ENCODE assay signal across 27 cellular contexts in the genomic region with DNA sequence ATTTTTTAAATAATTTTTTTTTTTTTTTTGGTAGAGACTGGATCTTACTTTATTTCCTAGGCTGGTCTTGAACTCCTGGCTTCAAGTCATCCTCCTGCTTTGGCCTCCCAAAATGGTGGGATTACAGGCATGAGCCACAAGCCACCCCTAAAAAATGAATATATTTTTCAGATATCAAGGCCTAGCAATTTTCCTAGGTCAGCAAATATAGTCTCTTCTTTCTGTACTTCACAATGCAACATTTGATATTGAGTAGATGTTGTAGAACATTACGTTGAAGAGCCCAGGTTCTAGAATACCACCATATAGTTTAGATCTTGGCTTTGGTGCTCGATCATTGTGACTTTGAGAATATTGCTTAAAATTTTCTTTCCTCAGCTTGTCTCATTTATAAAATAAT.
"Had no signal": no experiment of that assay in that cellular context is flagged by ENCODE, and none has a peak within 500 bp of the region (broad histone marks: within the 10 kb centered on the region; RNA-seq: fewer than 3 reads in every experiment).

No MANE protein-coding gene starts in this region.

- H3K36me3 ChIP-seq: stomach, suprapubic skin, thoracic aorta, thyroid gland, tibial artery, tibial nerve, transverse colon, upper lobe of left lung, upper lobe of right lung, uterus, vagina had no signal

- FAIRE-seq: urothelium cell line had no signal

- DNase-seq: stimulated activated CD4-positive, alpha-beta T cell treated with anti-CD3 and anti-CD28 coated beads, Interleukin-2, amount 100 ng/mL, for 48 hours; stimulated activated CD4-positive, alpha-beta T cell treated with anti-CD3 and anti-CD28 coated beads, Interleukin-4, amount 100 ng/mL, for 1 hour; stimulated activated CD4-positive, alpha-beta T cell treated with anti-CD3 and anti-CD28 coated beads, Interleukin-4, amount 100 ng/mL, for 24 hours; stimulated activated CD4-positive, alpha-beta T cell treated with anti-CD3 and anti-CD28 coated beads, Interleukin-4, amount 100 ng/mL, for 4 hours; stimulated activated CD8-positive, alpha-beta memory T cell treated with anti-CD3 and anti-CD28 coated beads, Interleukin-4, amount 100 ng/mL, for 48 hours; stimulated activated naive B cell treated with anti-CD40 and anti-IgM and Interleukin-4, amounts not matched to agents 10 μg/mL and 1 μg/mL and 100 μg/mL, for 72 hours; stimulated activated naive CD4-positive, alpha-beta T cell; stimulated activated naive CD4-positive, alpha-beta T cell treated with Interleukin-2 at 50 U/mL for 16 hours; stimulated activated naive CD8-positive, alpha-beta T cell treated with anti-CD3 and anti-CD28 coated beads, Interleukin-15, amount 100 ng/mL, for 72 hours; stimulated activated naive CD8-positive, alpha-beta T cell treated with anti-CD3 and anti-CD28 coated beads, Interleukin-15, Interleukin-2, amounts not matched to agents 100 U/mL and 50 U/mL, for 24 hours; stomach; substantia nigra; testis; thyroid gland; tibial artery; transverse colon; trophoblast cell; upper lobe of left lung; upper lobe of right lung; uterus had no signal

- H3K27me3 ChIP-seq: stomach, suprapubic skin, testis, thyroid gland, tibial artery, tibial nerve, transverse colon, upper lobe of left lung, upper lobe of right lung, uterus, vagina had no signal

- ATAC-seq: stimulated activated effector memory CD8-positive, alpha-beta T cell treated with anti-CD3 and anti-CD28 coated beads, Interleukin-12 subunit alpha, Interleukin-12 subunit beta, amount 100 ng/mL, for 72 hours; stimulated activated memory B cell treated with anti-CD40 and anti-IgM and Interleukin-4, amounts not matched to agents 10 μg/mL and 1 μg/mL and 100 μg/mL, for 72 hours; stimulated activated naive B cell treated with anti-CD40 and anti-IgM and Interleukin-4, amounts not matched to agents 10 μg/mL and 1 μg/mL and 100 μg/mL, for 72 hours; stimulated activated naive CD8-positive, alpha-beta T cell treated with anti-CD3 and anti-CD28 coated beads, Interleukin-15, amount 100 ng/mL, for 72 hours; stimulated activated naive CD8-positive, alpha-beta T cell treated with anti-CD3 and anti-CD28 coated beads, Interleukin-15, Interleukin-2, amounts not matched to agents 100 U/mL and 50 U/mL, for 24 hours; upper lobe of right lung had no signal

- H3K4me1 ChIP-seq: stomach, suprapubic skin, testis, thyroid gland, tibial artery, tibial nerve, transverse colon, upper lobe of left lung, upper lobe of right lung, uterus, vagina had no signal

- H3K4me3 ChIP-seq: stomach, suprapubic skin, testis, thoracic aorta, thyroid gland, tibial artery, tibial nerve, transverse colon, upper lobe of left lung, upper lobe of right lung, uterus, vagina had no signal

- H3K27ac ChIP-seq: stomach, suprapubic skin, testis, thoracic aorta, thyroid gland, tibial artery, tibial nerve, transverse colon, upper lobe of left lung, upper lobe of right lung, uterus, vagina had no signal

- H3K9me3 ChIP-seq: stomach, suprapubic skin, testis, thoracic aorta, thyroid gland, tibial artery, tibial nerve, transverse colon, upper lobe of left lung, upper lobe of right lung, uterus, vagina had no signal
